23 cellular contexts compared by ENCODE assay signal in the genomic region with DNA sequence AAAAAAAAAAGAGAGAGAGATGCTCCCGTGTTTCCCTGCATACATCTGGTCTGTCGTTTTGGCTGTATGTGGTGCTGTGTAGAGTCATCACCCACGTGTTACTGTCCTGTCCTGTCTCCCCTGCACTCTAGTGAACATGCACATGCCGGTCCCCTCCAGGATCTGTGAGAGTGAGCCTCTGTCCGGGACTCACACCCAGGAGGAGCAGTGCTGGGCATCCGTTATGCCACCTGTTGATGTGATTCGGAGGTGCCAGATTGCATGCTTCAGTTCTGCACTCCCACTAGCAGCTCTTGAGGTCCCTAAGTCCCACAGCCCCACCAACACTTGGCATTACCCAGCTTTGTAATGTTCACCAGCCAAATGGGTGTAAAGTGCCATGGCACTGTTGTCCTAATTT.
"Had no signal": no experiment of that assay in that cellular context is flagged by ENCODE, and none has a peak within 500 bp of the region (broad histone marks: within the 10 kb centered on the region; RNA-seq: fewer than 3 reads in every experiment).

No MANE protein-coding gene starts in this region.

- H3K4me1 ChIP-seq: SJCRH30 had no signal

- FAIRE-seq: TTC549 had no signal

- H3K4me3 ChIP-seq: SJCRH30, SK-N-MC had no signal

- DNase-seq: activated CD4-positive, alpha-beta T cell treated with anti-CD3 and anti-CD28 coated beads, Interleukin-2, amount 10 ng/mL, durations not matched to agents 24 days and 14 days; activated CD4-positive, alpha-beta T cell treated with anti-CD3 and anti-CD28 coated beads, Interleukin-2, amount 50 U/mL, for 4 hours; activated CD8-positive, alpha-beta T cell treated with anti-CD3 and anti-CD28 coated beads for 36 hours; activated gamma-delta T cell treated with Interleukin-2 at 50 U/mL for 16 hours; activated naive CD4-positive, alpha-beta T cell treated with anti-CD3 and anti-CD28 coated beads, Interleukin-2, amount 50 U/mL, for 16 hours; activated naive CD8-positive, alpha-beta T cell treated with anti-CD3 and anti-CD28 coated beads for 36 hours; activated T-cell treated with anti-CD3 and anti-CD28 coated beads for 4 hours; activated T-cell treated with anti-CD3 and anti-CD28 coated beads, Interleukin-2, amount 50 U/mL, for 4 hours; amniotic stem cell; brain microvascular endothelial cell; central memory CD4-positive, alpha-beta T cell; NCI-H1092 treated with DMSO at 0.1 percent for 48 hours; NCI-H1436; NCI-H1694; NCI-H1930; NCI-H2081 treated with DMSO at 0.1 percent for 48 hours; NCI-H345; NCI-H524 treated with DMSO at 0.1 percent for 48 hours; SHP77; SJCRH30 had no signal

- H3K36me3 ChIP-seq: brain microvascular endothelial cell, SJCRH30 had no signal

- H3K9ac ChIP-seq: KMS-11 had no signal

- H3K9me3 ChIP-seq: SJCRH30 had no signal

- H3K4me2 ChIP-seq: KMS-11 had no signal
